15 cellular contexts compared by ENCODE assay signal in genomic region chr3:69926385-69926784, GRCh38.
"Had no signal": no experiment of that assay in that cellular context is flagged by ENCODE, and none has a peak within 500 bp of the region (broad histone marks: within the 10 kb centered on the region; RNA-seq: fewer than 3 reads in every experiment).

No MANE protein-coding gene starts in this region.

- DNase-seq: activated CD4-positive, alpha-beta T cell treated with anti-CD3 and anti-CD28 coated beads for 1 hour; activated CD4-positive, alpha-beta T cell treated with anti-CD3 and anti-CD28 coated beads, Interleukin-2, amount 50 U/mL, for 1 hour; activated gamma-delta T cell treated with Interleukin-2 at 50 U/mL for 16 hours; activated T-cell treated with anti-CD3 and anti-CD28 coated beads, Interleukin-2, amount 50 U/mL, for 1 hour; kidney glomerular epithelial cell; left ventricle myocardium inferior; natural killer cell; psoas muscle; right lobe of liver; small intestine; stimulated activated CD4-positive, alpha-beta T cell treated with anti-CD3 and anti-CD28 coated beads, Interleukin-2, amount 100 ng/mL, for 24 hours; stimulated activated naive CD8-positive, alpha-beta T cell treated with anti-CD3 and anti-CD28 coated beads, Interleukin-15, amount 100 ng/mL, for 72 hours; T-helper 9 cell; testis had no signal

- ATAC-seq: natural killer cell; psoas muscle; right lobe of liver; stimulated activated effector memory CD8-positive, alpha-beta T cell treated with anti-CD3 and anti-CD28 coated beads, Interleukin-12 subunit alpha, Interleukin-12 subunit beta, amount 100 ng/mL, for 72 hours; stimulated activated naive CD8-positive, alpha-beta T cell treated with anti-CD3 and anti-CD28 coated beads, Interleukin-15, amount 100 ng/mL, for 72 hours had no signal
